Comparison of ENCODE assay signal across 9 cellular contexts in the genomic region with DNA sequence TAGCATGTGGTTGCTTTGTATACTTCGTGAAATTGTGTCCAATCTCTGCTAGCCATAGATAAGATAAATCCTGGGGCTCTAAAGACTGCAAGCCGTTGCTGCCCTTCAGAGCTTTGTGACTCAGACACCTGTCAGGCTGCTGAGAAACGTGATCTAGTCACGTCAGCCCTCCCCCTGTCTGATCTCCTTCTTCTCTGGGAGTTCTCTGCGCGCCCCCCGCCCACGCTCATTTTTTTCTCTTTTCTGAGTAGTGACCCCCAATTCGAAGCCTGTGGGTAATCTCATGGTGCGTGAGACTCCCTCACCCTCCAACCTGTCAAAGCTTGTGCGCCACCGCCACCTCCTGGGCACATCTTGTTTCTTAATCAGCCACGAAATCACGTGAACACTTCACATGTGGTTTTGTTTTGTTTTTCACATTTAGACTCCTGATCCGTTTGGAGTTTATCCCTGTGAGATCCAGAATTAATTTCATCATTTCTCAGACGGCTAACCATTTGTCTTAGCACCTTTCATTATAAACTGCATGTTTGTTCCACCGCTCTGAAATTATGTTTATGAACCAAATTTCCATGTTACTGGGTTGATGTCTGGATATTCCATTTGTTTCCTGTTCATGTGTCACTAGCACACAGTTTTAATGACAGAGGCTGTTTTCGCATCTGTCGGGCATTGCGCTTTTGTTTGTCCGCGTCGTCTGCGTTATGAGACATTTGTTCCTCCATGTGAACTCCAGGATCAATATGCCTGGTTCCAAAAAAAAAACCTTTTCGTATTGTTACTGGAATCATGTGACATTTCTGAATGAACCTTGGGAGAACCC. TPM values are rescaled to one million over a fixed set of nuclear protein-coding genes. Genes with fewer than 3 reads are reported as not detected.
DNase-seq lines count a peak whose midpoint lies in the region; ATAC-seq and TF ChIP-seq lines count a peak whose summit lies in the region.
"Had no signal": no experiment of that assay in that cellular context is flagged by ENCODE, and none has a peak within 500 bp of the region (broad histone marks: within the 10 kb centered on the region; RNA-seq: fewer than 3 reads in every experiment).

No MANE protein-coding gene starts in this region.

- no peaks in the 10 kb centered on the region for H3K27me3 Mint-ChIP-seq in activated CD8-positive, alpha-beta T cell treated with anti-CD3 and anti-CD28 coated beads for 36 hours

- no peaks in the 10 kb centered on the region for H3K27me3 ChIP-seq in HAP-1 (ENCODE audit: low read depth)

- in situ Hi-C loops in HAP-1 (cut with MboI; ENCODE audit: low sequenced_read_pairs), result loop anchor here (10.0 kb wide), 1 partner anchor 402 kb away; a partner anchor contains a TSS

- peak overlapping the region; percentile 75 for H3K4me3 Mint-ChIP-seq in activated CD8-positive, alpha-beta T cell treated with anti-CD3 and anti-CD28 coated beads for 36 hours

- intact Hi-C loops in activated CD8-positive, alpha-beta T cell treated with anti-CD3 and anti-CD28 coated beads for 36 hours (cut with micrococcal nuclease), result loop anchor here (10.0 kb wide), 1 partner anchor 272 kb away; no protein-coding TSS in a partner anchor
- intact Hi-C loops in lower leg skin (cut with DNase I; ENCODE audit: low total_unique reads), result no loop called here

- H3K4me1 ChIP-seq in HAP-1, result peaks cover 11% of the 10 kb centered on the region

- H3K4me3 ChIP-seq in HAP-1, result peak overlapping the region; percentile 76
- H3K4me3 ChIP-seq in lower leg skin (ENCODE audit: low read depth, poor library complexity, severe bottlenecking), result peak overlapping the region; percentile 66

- H3K27ac Mint-ChIP-seq in activated CD8-positive, alpha-beta T cell treated with anti-CD3 and anti-CD28 coated beads for 36 hours, result peak overlapping the region; percentile 84

- peak; percentile 89 for DNase-seq in CD1c-positive myeloid dendritic cell (ENCODE audit: extremely low spot score)
- DNase-seq in HAP-1 (ENCODE audit: low spot score in 2 of 2), result peak; percentile 70 to 82
- peak; percentile 46 to 70 for DNase-seq in NCI-H526 (lab: John Stamatoyannopoulos, UW)
- peak; percentile 95 for DNase-seq in activated CD8-positive, alpha-beta T cell treated with anti-CD3 and anti-CD28 coated beads for 36 hours
- peak; percentile 80 for DNase-seq in ecto neural progenitor cell (ENCODE audit: low spot score)
- peak; percentile 80 to 95 for DNase-seq in lower leg skin (ENCODE audit: low spot score in 2 of 2)
- peak; percentile 81 for DNase-seq in stimulated activated CD4-positive, alpha-beta T cell treated with anti-CD3 and anti-CD28 coated beads, Interleukin-4, amount 100 ng/mL, for 1 hour

- no peaks in the 10 kb centered on the region for H3K36me3 ChIP-seq in HAP-1 (replicated peaks)

- TF ChIP-seq CTCF in activated CD8-positive, alpha-beta T cell treated with anti-CD3 and anti-CD28 coated beads for 36 hours (IDR thresholded peaks at IDR 0.05), result peak; percentile 79
- peak in 1 of 3 donors; percentile 20 for TF ChIP-seq CTCF in lower leg skin (IDR thresholded peaks at IDR 0.05)

- no peaks in the 10 kb centered on the region for H3K9me3 ChIP-seq in HAP-1

- CTCF ChIA-PET in activated CD8-positive, alpha-beta T cell treated with anti-CD3 and anti-CD28 coated beads for 36 hours (lab: Charles Lee), result interaction anchor here (0.6 to 1.7 kb wide), 13 partner anchors 8 to 407 kb away, joined by 3 to 6 read pairs (median 3); a partner anchor contains a TSS

- TF ChIP-seq POLR2A in lower leg skin (IDR thresholded peaks at IDR 0.05), result no peak

- POLR2A ChIA-PET in activated CD8-positive, alpha-beta T cell treated with anti-CD3 and anti-CD28 coated beads for 36 hours (lab: Charles Lee), result interaction anchor here (1.0 to 1.1 kb wide), 2 partner anchors 10 to 14 kb away, joined by 3 read pairs; no protein-coding TSS in a partner anchor

- peaks cover 22% of the 10 kb centered on the region for H3K4me1 Mint-ChIP-seq in activated CD8-positive, alpha-beta T cell treated with anti-CD3 and anti-CD28 coated beads for 36 hours (ENCODE audit: low read depth)

- WGBS in lower leg skin, 2 donors, result 2% methylated on average over 25 of the region's 25 CpGs

- no peaks in the 10 kb centered on the region for H3K9me3 Mint-ChIP-seq in activated CD8-positive, alpha-beta T cell treated with anti-CD3 and anti-CD28 coated beads for 36 hours

- peaks cover under 1% of the 10 kb centered on the region for H3K36me3 Mint-ChIP-seq in activated CD8-positive, alpha-beta T cell treated with anti-CD3 and anti-CD28 coated beads for 36 hours (ENCODE audit: low read depth)

- peak; percentile 85 for ATAC-seq in activated CD8-positive, alpha-beta T cell treated with anti-CD3 and anti-CD28 coated beads for 36 hours
- no peak for ATAC-seq in GM18873 (IDR thresholded peaks at IDR 0.05; ENCODE audit: low FRiP score, unreplicated experiment)

RNA-seq across cellular contexts. Expression of a gene that starts 1.0 kb away (rescaled TPM):
- 1 to 10 TPM; 4.3 to 6.2 TPM for total RNA-seq in activated CD8-positive, alpha-beta T cell treated with anti-CD3 and anti-CD28 coated beads for 36 hours
- total RNA-seq in lower leg skin, result 10 to 100 TPM; 10.9 to 34.8 (median 18.1) TPM

RNA-seq across cellular contexts. Expression of a gene that starts 16.2 kb away (rescaled TPM):
- under 1 TPM; 0.16 to 0.20 TPM for total RNA-seq in activated CD8-positive, alpha-beta T cell treated with anti-CD3 and anti-CD28 coated beads for 36 hours
- total RNA-seq in lower leg skin, result 1 to 10 TPM in 3 of 4 donors, under 1 TPM in 1; 0.97 to 2.2 (median 1.7) TPM

RNA-seq across cellular contexts. Expression of a gene that starts 45.0 kb away (rescaled TPM):
- total RNA-seq in activated CD8-positive, alpha-beta T cell treated with anti-CD3 and anti-CD28 coated beads for 36 hours, result not detected
- not detected for total RNA-seq in lower leg skin
- total RNA-seq: T-helper 2 cell treated with Interferon-gamma antibody and Interleukin-4, amounts not matched to agents 100 ng/mL and 5 ng/mL, for 36 hours had no signal
